12 cellular contexts compared by ENCODE assay signal in genomic region chr19:48543121-48543710, GRCh38. TPM values are rescaled to one million over a fixed set of nuclear protein-coding genes. Genes with fewer than 3 reads are reported as not detected.
DNase-seq lines count a peak whose midpoint lies in the region; TF ChIP-seq lines count a peak whose summit lies in the region.
"Had no signal": no experiment of that assay in that cellular context is flagged by ENCODE, and none has a peak within 500 bp of the region (broad histone marks: within the 10 kb centered on the region; RNA-seq: fewer than 3 reads in every experiment).

No MANE protein-coding gene starts in this region.

- peak overlapping the region; percentile 86 for H3K14ac ChIP-seq in H9 (ENCODE audit: insufficient read depth, low read length)

- H3K4me3 ChIP-seq in Peyer's patch, result no peak overlapping the region
- H3K4me3 ChIP-seq in fibroblast of the aortic adventitia (ENCODE audit: low read depth, low read length), result no peak overlapping the region
- no peak overlapping the region for H3K4me3 ChIP-seq in skin epidermis
- H3K4me3 ChIP-seq: left ventricle myocardium inferior had no signal

- no peak overlapping the region for H3K56ac ChIP-seq in H9 (ENCODE audit: insufficient read length, low read depth, low read length)

- no peak overlapping the region for H2AK5ac ChIP-seq in H9 (ENCODE audit: insufficient read length, low read length)

- H3K9ac ChIP-seq in H9 (ENCODE audit: extremely low read depth, insufficient read length, low read length), result no peak overlapping the region

- TF ChIP-seq POLR2A in Peyer's patch (IDR thresholded peaks at IDR 0.05), result no peak

- WGBS in H9 (ENCODE audit: extremely low coverage, insufficient read length, low lambda C conversion rate), result no CpG with 5 or more reads among the region's 19 CpGs

- peaks cover 10 to 18% of the 10 kb centered on the region in 2 experiments for H3K4me1 Mint-ChIP-seq in H9

- H4K5ac ChIP-seq in H9 (ENCODE audit: insufficient read length, low read depth, low read length), result no peak overlapping the region

- H3K27me3 Mint-ChIP-seq in H9 (ENCODE audit: low read depth), result no peaks in the 10 kb centered on the region; the same call in 1 of the 2 replicates
- H3K27me3 Mint-ChIP-seq: brain had no signal

- no peak overlapping the region; a peak in 1 of 5 replicates for H3K4me3 Mint-ChIP-seq in H9
- H3K4me3 Mint-ChIP-seq: brain; T-helper 2 cell treated with Interferon-gamma antibody and Interleukin-4, amounts not matched to agents 5 μg/mL and 100 μg/mL, for 36 hours had no signal

- H3K9me3 ChIP-seq in H9 (ENCODE audit: control insufficient read depth, low read depth, low read length), result no peaks in the 10 kb centered on the region
- H3K9me3 ChIP-seq in Peyer's patch, result no peaks in the 10 kb centered on the region
- H3K9me3 ChIP-seq: left ventricle myocardium inferior had no signal

- no peak overlapping the region for H3K18ac ChIP-seq in H9 (ENCODE audit: insufficient read length, low read depth, low read length)

- no peak overlapping the region for H2BK5ac ChIP-seq in H9 (ENCODE audit: insufficient read length, low read length)

- no peak overlapping the region for H4K8ac ChIP-seq in H9 (replicated peaks; ENCODE audit: insufficient read length, low read depth, low read length)

- no peaks in the 10 kb centered on the region for H3K36me3 ChIP-seq in Peyer's patch
- H3K36me3 ChIP-seq: left ventricle myocardium inferior had no signal

- no peaks in the 10 kb centered on the region for H3K79me1 ChIP-seq in H9 (ENCODE audit: insufficient read depth, low read depth, low read length, poor library complexity, severe bottlenecking)

- H3K79me2 ChIP-seq in H9 (ENCODE audit: insufficient read depth, low read length), result no peaks in the 10 kb centered on the region

- H4K20me1 ChIP-seq in H9 (ENCODE audit: control insufficient read depth, insufficient read depth, insufficient read length), result no peaks in the 10 kb centered on the region

- H3K23me2 ChIP-seq in H9 (ENCODE audit: insufficient read length, low read depth, low read length, poor library complexity, severe bottlenecking), result no peaks in the 10 kb centered on the region

- no peak overlapping the region for H2AFZ ChIP-seq in H9 (ENCODE audit: low read length)

- no peak overlapping the region for H2BK12ac ChIP-seq in H9 (ENCODE audit: insufficient read length, low read depth, low read length)

- H3K36me3 Mint-ChIP-seq in H9 (ENCODE audit: insufficient read depth in 1 of 3, low read depth in 3 of 3), result no peaks in the 10 kb centered on the region
- H3K36me3 Mint-ChIP-seq: brain had no signal

- H3K27me3 ChIP-seq in H9 (ENCODE audit: insufficient read depth, low read length), result no peaks in the 10 kb centered on the region
- H3K27me3 ChIP-seq in Peyer's patch, result no peaks in the 10 kb centered on the region

- peaks cover 0 to 2% of the 10 kb centered on the region in 2 experiments; a peak in 1 of 5 replicates for H3K9me3 Mint-ChIP-seq in H9
- H3K9me3 Mint-ChIP-seq: T-helper 2 cell treated with Interferon-gamma antibody and Interleukin-4, amounts not matched to agents 5 μg/mL and 100 μg/mL, for 36 hours had no signal

- DNase-seq in H9 (peak; percentile 50), Peyer's patch (peak in 2 of 3 donors; percentile 51 to 64), fibroblast of the aortic adventitia (ENCODE audit: low read depth) (peak; percentile 30), ecto neural progenitor cell (ENCODE audit: low spot score) (no peak), NOMO-1 (lab: John Stamatoyannopoulos, UW; ENCODE audit: unreplicated experiment in 2 of 2) (no peak), NCI-H1436 (lab: John Stamatoyannopoulos, UW) (no peak), NCI-H128 (lab: John Stamatoyannopoulos, UW; ENCODE audit: unreplicated experiment) (no peak)
- DNase-seq: left ventricle myocardium inferior had no signal

- H3T11ph ChIP-seq in H9 (ENCODE audit: low read length), result no peak overlapping the region

- H3K4ac ChIP-seq in H9 (ENCODE audit: low read depth, low read length), result no peak overlapping the region

- H3K27ac Mint-ChIP-seq in H9, result peak overlapping the region; percentile 8 to 68 (median 36); a peak in 4 of 7 replicates
- H3K27ac Mint-ChIP-seq: brain; T-helper 2 cell treated with Interferon-gamma antibody and Interleukin-4, amounts not matched to agents 5 μg/mL and 100 μg/mL, for 36 hours had no signal

- H3K4me1 ChIP-seq in H9 (ENCODE audit: insufficient read depth, low read length), result peaks cover 6% of the 10 kb centered on the region; the same call in 1 of the 2 replicates
- H3K4me1 ChIP-seq in Peyer's patch, result peaks cover 0 to 18% (median 0%) of the 10 kb centered on the region in 4 donors
- H3K4me1 ChIP-seq: left ventricle myocardium inferior had no signal

- TF ChIP-seq CTCF in H9 (conservative IDR thresholded peaks at IDR 0.05) (no peak), Peyer's patch (IDR thresholded peaks at IDR 0.05) (no peak), fibroblast of the aortic adventitia (IDR thresholded peaks at IDR 0.05; ENCODE audit: insufficient read depth, low read length) (no peak)

- no peak overlapping the region for H2BK120ac ChIP-seq in H9 (ENCODE audit: low read depth, low read length, poor library complexity, severe bottlenecking)

- no peak overlapping the region for H3K23ac ChIP-seq in H9 (ENCODE audit: insufficient read length, low read depth, low read length)

- no peak overlapping the region for H2BK20ac ChIP-seq in H9 (ENCODE audit: low read depth, low read length, poor library complexity, severe bottlenecking)

- no peak overlapping the region for H2BK15ac ChIP-seq in H9 (ENCODE audit: low read depth, low read length)

- H4K91ac ChIP-seq in H9 (ENCODE audit: insufficient read length, low read depth, low read length), result no peak overlapping the region

- no peak overlapping the region for H3K4me2 ChIP-seq in H9 (ENCODE audit: insufficient read depth, insufficient read length, low read length)

- no peak overlapping the region for H3K27ac ChIP-seq in H9 (ENCODE audit: insufficient read length, low read depth, low read length)
- no peak overlapping the region for H3K27ac ChIP-seq in Peyer's patch
- H3K27ac ChIP-seq in skin epidermis, result peak overlapping the region in 15 of 21 experiments; percentile 4 to 82 (median 63)
- H3K27ac ChIP-seq: HL-60, left ventricle myocardium inferior had no signal

RNA-seq across cellular contexts. Expression of gene SULT2B1, which starts 8.8 kb away (rescaled TPM):
- total RNA-seq in H9 (2021) (1.3 and 1.7 TPM in 2 replicates), Peyer's patch (10 to 100 TPM in 1 of 4 donors, 1 to 10 TPM in 3; 2.5 to 14.6 (median 5.9) TPM), fibroblast of the aortic adventitia (ENCODE audit: low replicate concordance) (not detected in 2 replicates)

RNA-seq across cellular contexts. Expression of gene LMTK3, which starts 31.6 kb away (rescaled TPM):
- total RNA-seq in H9 (2021), result 14.4 and 15.2 TPM in 2 replicates
- total RNA-seq in Peyer's patch, result 10 to 100 TPM in 2 of 4 donors, 1 to 10 TPM in 2; 8.2 to 17.6 (median 12.8) TPM
- total RNA-seq in fibroblast of the aortic adventitia (ENCODE audit: low replicate concordance), result not detected in 2 replicates

Comparison
In these comparisons a context has a peak if more than half of its experiments do, and no peak if none do; other contexts are left out.
1. DNase-seq: peak in H9 (single experiment), Peyer's patch (2 of 3) and fibroblast of the aortic adventitia (single experiment); none in ecto neural progenitor cell (single experiment), NOMO-1 (0 of 2), NCI-H1436 (single experiment) and NCI-H128 (single experiment).
2. H3K27ac ChIP-seq: peak in skin epidermis (15 of 21); none in H9 (single experiment) and Peyer's patch (0 of 4).